Comparison of ENCODE assay signal across 8 cellular contexts in genomic region chr9:19464061-19464763, GRCh38. TPM values are rescaled to one million over a fixed set of nuclear protein-coding genes. Genes with fewer than 3 reads are reported as not detected.
A peak's percentile ranks its signal among the peaks of the same experiment; 100 is the strongest.
DNase-seq lines count a peak whose midpoint lies in the region; TF ChIP-seq lines count a peak whose summit lies in the region.

No MANE protein-coding gene starts in this region.

- CTCF ChIA-PET in HEK293 (lab: Yijun Ruan, JAX), result interaction anchor here (0.6 to 3.1 kb wide), 55 partner anchors 9 to 1854 kb away, joined by 3 to 42 read pairs (median 4); no protein-coding TSS in a partner anchor

- H3K27me3 ChIP-seq in BE2C, result no peaks in the 10 kb centered on the region

- peak overlapping the region; percentile 24; the same call in 1 of the 2 replicates for H3K4me3 ChIP-seq in BE2C (ENCODE audit: low read depth, low read length)
- H3K4me3 ChIP-seq in HEK293 (ENCODE audit: low read depth, low read length), result peak overlapping the region; percentile 37
- peak overlapping the region; percentile 41 for H3K4me3 ChIP-seq in mesodermal cell (ENCODE audit: extremely low read depth, insufficient read depth, low read length, poor library complexity, severe bottlenecking)

- 81 to 85% methylated on average over 17 to 21 of the region's 23 CpGs for WGBS in mesodermal cell (ENCODE audit: insufficient coverage in 2 of 2), 2 experiments

- no peaks in the 10 kb centered on the region for H3K36me3 ChIP-seq in BE2C
- H3K36me3 ChIP-seq in HEK293 (ENCODE audit: control insufficient read depth in 2 of 2, insufficient read depth in 1 of 2, low read length in 2 of 2), result no peaks in the 10 kb centered on the region
- no peaks in the 10 kb centered on the region for H3K36me3 ChIP-seq in mesodermal cell (ENCODE audit: control insufficient read depth, insufficient read depth, low read length)

- H3K27ac ChIP-seq in HEK293 (ENCODE audit: extremely low read depth, low read depth, low read length) (no peak overlapping the region), angular gyrus (ENCODE audit: low read depth, low read length) (peak overlapping the region; percentile 81), mesodermal cell (ENCODE audit: low read depth, low read length, severe bottlenecking) (no peak overlapping the region)

- TF ChIP-seq CTCF in BE2C (IDR thresholded peaks at IDR 0.05; ENCODE audit: low read depth, low read length), result no peak
- no peak for TF ChIP-seq CTCF in HEK293 (tag by site-specific recombination; IDR thresholded peaks at IDR 0.05)

- DNase-seq in BE2C (no peak), SHP77 (lab: John Stamatoyannopoulos, UW) (no peak), NCI-H345 treated with DMSO at 0.1 percent for 48 hours (lab: John Stamatoyannopoulos, UW; ENCODE audit: unreplicated experiment) (no peak)
- DNase-seq in NK-92 treated with Interleukin-12 subunit alpha and Interleukin-12 subunit beta, amount 100 ng/mL, for 24 hours (lab: John Stamatoyannopoulos, UW), result no peak
- no peak for DNase-seq in activated effector memory CD4-positive, alpha-beta T cell treated with Interleukin-2 at 50 U/mL for 16 hours

- H3K4me1 ChIP-seq in BE2C (no peaks in the 10 kb centered on the region), HEK293 (ENCODE audit: control insufficient read depth, insufficient read depth, low read length) (no peaks in the 10 kb centered on the region; the same call in 1 of the 2 replicates), mesodermal cell (ENCODE audit: control insufficient read depth, insufficient read depth, low read length, poor library complexity, severe bottlenecking) (no peaks in the 10 kb centered on the region)

- no peaks in the 10 kb centered on the region for H3K9me3 ChIP-seq in BE2C
- H3K9me3 ChIP-seq in HEK293 (ENCODE audit: control insufficient read depth, insufficient read depth, low read depth, low read length), result no peaks in the 10 kb centered on the region
- H3K9me3 ChIP-seq in mesodermal cell (ENCODE audit: control insufficient read depth, low read length), result peaks cover 6% of the 10 kb centered on the region

- POLR2A ChIA-PET in HEK293 (lab: Yijun Ruan, JAX), result interaction anchor here (0.9 to 1.5 kb wide), 2 partner anchors 415 to 458 kb away, joined by 3 to 4 read pairs; partner anchors contain the start of gene RRAGA

TF ChIP-seq in HEK293, 187 proteins besides CTCF, POLR2A, EP300 and RAD21:
- peak; percentile 78 for TF ChIP-seq ZSCAN4 (tag by site-specific recombination; IDR thresholded peaks at IDR 0.05)
- TF ChIP-seq ZNF248 (tag by site-specific recombination; IDR thresholded peaks at IDR 0.05), result no peak
- peak; percentile 80 for TF ChIP-seq ZNF610 (tag by site-specific recombination; IDR thresholded peaks at IDR 0.05; ENCODE audit: borderline replicate concordance)

RNA-seq across cellular contexts. Expression of gene ACER2, which starts 55.4 kb away (rescaled TPM):
- polyA plus RNA-seq in BE2C (2012; ENCODE audit: insufficient read depth, insufficient read length, low read depth), result not detected
- polyA plus RNA-seq in mesodermal cell (2013, experiment 1 of 2), result 6.6 TPM
- polyA plus RNA-seq in mesodermal cell (2013, experiment 2 of 2), result 6.0 TPM
